In genomic region chr3:150331978-150332568, GRCh38 we compare ENCODE assay signal across 1 cellular context.
TF ChIP-seq lines count a peak whose summit lies in the region.

No MANE protein-coding gene starts in this region.

TF ChIP-seq in K562, 482 proteins besides CTCF, POLR2A, EP300 and RAD21 (continued from another document):
- TF ChIP-seq ZBTB40 (IDR thresholded peaks at IDR 0.05) (peak; percentile 30; the same call in 1 of the 2 replicates), ZBTB40 (CRISPR knock-in tag; IDR thresholded peaks at IDR 0.05) (no peak), MLLT1 (IDR thresholded peaks at IDR 0.05) (no peak), TAF1 (IDR thresholded peaks at IDR 0.05; ENCODE audit: control insufficient read depth, extremely low read depth, insufficient read depth, low read length, severe bottlenecking) (no peak)
